8 cellular contexts compared by ENCODE assay signal in the genomic region with DNA sequence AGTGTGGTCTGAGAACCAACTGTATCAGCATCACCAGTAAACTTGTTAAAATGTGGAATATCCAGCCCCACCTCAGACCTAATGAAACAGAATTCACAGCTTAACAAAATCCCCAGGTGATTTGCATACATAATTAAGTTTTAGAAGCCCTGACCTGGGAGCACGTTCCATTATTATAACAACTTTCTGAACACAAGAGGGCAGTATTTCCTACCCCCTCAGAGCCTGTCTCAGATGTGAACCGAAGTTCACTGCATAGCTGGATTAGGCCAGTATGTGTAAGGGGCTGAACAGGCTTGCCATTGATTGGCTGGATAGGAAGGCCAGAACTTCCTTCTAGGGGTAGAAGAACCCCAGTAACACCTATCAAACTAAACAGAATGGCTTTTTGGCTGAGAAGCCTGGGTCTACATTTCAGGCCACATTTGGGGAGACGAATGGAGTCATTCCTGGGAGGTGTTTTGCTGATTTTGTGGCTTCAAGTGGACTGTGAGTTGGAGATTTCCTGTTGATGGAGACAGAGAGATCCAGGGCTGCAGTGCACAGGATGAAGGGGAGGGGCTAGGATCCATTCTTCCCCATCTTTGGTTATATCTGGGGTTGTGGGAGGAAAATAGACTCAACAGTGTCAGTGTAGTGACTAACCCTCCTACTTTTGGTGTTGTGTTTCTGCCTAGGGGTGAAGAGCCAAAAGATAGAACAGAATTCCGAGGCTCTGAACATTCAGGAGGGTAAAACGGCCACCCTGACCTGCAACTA.
DNase-seq lines count a peak whose midpoint lies in the region; ATAC-seq, FAIRE-seq and TF ChIP-seq lines count a peak whose summit lies in the region.

No MANE protein-coding gene starts in this region.

- H3K27ac ChIP-seq in CD4-positive, alpha-beta T cell (ENCODE audit: low read depth, low read length) = no peak overlapping the region
- H3K27ac ChIP-seq in K562 (ENCODE audit: extremely low read depth, low read depth, low read length) = no peak overlapping the region

- WGBS in K562 (ENCODE audit: insufficient coverage, low coverage, missing lambda C conversion rate) = 3% methylated on average over 4 of the region's 5 CpGs

- TF ChIP-seq RAD21 in K562 (CRISPR knock-in tag; conservative IDR thresholded peaks at IDR 0.05 in 1 of 2, IDR thresholded peaks at IDR 0.05 in 1 of 2) = no peak

- no peaks in the 10 kb centered on the region for H3K4me1 ChIP-seq in K562 (replicated peaks in 1 of 2; ENCODE audit: control insufficient read depth in 2 of 2, insufficient read depth in 2 of 2, low read length in 2 of 2)
- no peaks in the 10 kb centered on the region for H3K4me1 ChIP-seq in mucosa of descending colon (ENCODE audit: low read depth)

- no peaks in the 10 kb centered on the region for H3K79me2 ChIP-seq in K562 (ENCODE audit: control insufficient read depth, insufficient read depth, low read length)

- BruUV-seq in K562 (replicated peaks; lab: Mats Ljungman, UMichigan) = no TSS peak

- peak overlapping the region; percentile 77 for H3K27ac Mint-ChIP-seq in CD4-positive, alpha-beta T cell

- H3K9me3 Mint-ChIP-seq in CD4-positive, alpha-beta T cell = no peaks in the 10 kb centered on the region

- H3K27me3 ChIP-seq in CD4-positive, alpha-beta T cell (ENCODE audit: control insufficient read depth, insufficient read depth, low read length) = no peaks in the 10 kb centered on the region
- no peaks in the 10 kb centered on the region for H3K27me3 ChIP-seq in K562 (ENCODE audit: control insufficient read depth in 2 of 2, insufficient read depth in 2 of 2, low read length in 2 of 2)

- POLR2A ChIA-PET in CD4-positive, alpha-beta T cell (lab: Charles Lee) = interaction anchor here (0.8 to 1.6 kb wide), 3 partner anchors 19 to 788 kb away, joined by 3 to 4 read pairs (median 3); no protein-coding TSS in a partner anchor
- POLR2A ChIA-PET in K562 (lab: Yijun Ruan, JAX) = interaction anchor here (0.5 kb wide), 1 partner anchor 47 kb away, joined by 3 read pairs; no protein-coding TSS in a partner anchor

- peak; percentile 91 for ATAC-seq in CD4-positive, alpha-beta T cell (ENCODE audit: poor library complexity)
- ATAC-seq in GM18861 (IDR thresholded peaks at IDR 0.05; ENCODE audit: unreplicated experiment) = peak; percentile 59
- ATAC-seq in K562 = peak; percentile 89
- ATAC-seq in mucosa of descending colon = peak; percentile 58
- no peak for ATAC-seq in HG03139 (IDR thresholded peaks at IDR 0.05; ENCODE audit: unreplicated experiment)
- no peak for ATAC-seq in HG03460 (IDR thresholded peaks at IDR 0.05; ENCODE audit: unreplicated experiment)

- no peak for TF ChIP-seq EP300 in K562 (IDR thresholded peaks at IDR 0.05; ENCODE audit: low read length)

- H3K9me3 ChIP-seq in CD4-positive, alpha-beta T cell (ENCODE audit: control insufficient read depth, low read length) = no peaks in the 10 kb centered on the region
- no peaks in the 10 kb centered on the region for H3K9me3 ChIP-seq in K562 (replicated peaks; ENCODE audit: control insufficient read depth, insufficient read depth, low read depth, low read length)
- no peaks in the 10 kb centered on the region for H3K9me3 ChIP-seq in mucosa of descending colon

- H4K20me1 ChIP-seq in K562 (replicated peaks; ENCODE audit: control insufficient read depth, insufficient read depth, low read length) = no peaks in the 10 kb centered on the region

- TF ChIP-seq CTCF in CD4-positive, alpha-beta T cell (IDR thresholded peaks at IDR 0.05) = peak; percentile 74
- peak; percentile 26 to 57 (median 53); a peak in 5 of 6 replicates for TF ChIP-seq CTCF in K562 (IDR thresholded peaks at IDR 0.05 in 2 of 3, conservative IDR thresholded peaks at IDR 0.05 in 1 of 3; ENCODE audit: insufficient read depth in 2 of 3, low read depth in 1 of 3, low read length in 3 of 3)
- no peak for TF ChIP-seq CTCF in mucosa of descending colon (IDR thresholded peaks at IDR 0.05)

- H3K36me3 Mint-ChIP-seq in CD4-positive, alpha-beta T cell (ENCODE audit: low read depth) = no peaks in the 10 kb centered on the region

- no peaks in the 10 kb centered on the region for H3K9me1 ChIP-seq in K562 (ENCODE audit: control insufficient read depth, insufficient read depth, low read length)

- no peak overlapping the region for H3K4me2 ChIP-seq in K562 (ENCODE audit: insufficient read depth, low read length)

- no peaks in the 10 kb centered on the region for H3K36me3 ChIP-seq in K562 (ENCODE audit: control insufficient read depth, insufficient read depth, low read length)
- no peaks in the 10 kb centered on the region for H3K36me3 ChIP-seq in mucosa of descending colon (ENCODE audit: low read depth)

- intact Hi-C loops in CD4-positive, alpha-beta T cell (cut with DNase I, micrococcal nuclease) = loop anchor here in 1 of 2 experiments (2.0 kb wide), 1 partner anchor 19 kb away; no protein-coding TSS in a partner anchor
- intact Hi-C loops in K562 (cut with micrococcal nuclease) (no loop called here), mucosa of descending colon (cut with DNase I, micrococcal nuclease) (no loop called here)

- H3K4me3 Mint-ChIP-seq in CD4-positive, alpha-beta T cell = peak overlapping the region; percentile 69

- TF ChIP-seq POLR2A in K562 (conservative IDR thresholded peaks at IDR 0.05) = no peak

- CTCF ChIA-PET in CD4-positive, alpha-beta T cell (lab: Charles Lee) = interaction anchor here (0.6 to 1.9 kb wide), 8 partner anchors 9 to 40 kb away, joined by 3 to 7 read pairs (median 3); no protein-coding TSS in a partner anchor
- CTCF ChIA-PET in K562 (lab: Yijun Ruan, JAX; ENCODE audit: low intra/inter-chr PET ratio) = interaction anchor here (0.7 kb wide), 1 partner anchor 173 kb away, joined by 3 read pairs; no protein-coding TSS in a partner anchor

- DNase-seq in CD4-positive, alpha-beta T cell = peak in 1 of 10 experiments; percentile 9
- peak; percentile 17 for DNase-seq in NCI-H526 treated with DMSO at 0.1 percent for 48 hours (lab: John Stamatoyannopoulos, UW)
- peak; percentile 15 to 30 (median 22) for DNase-seq in K562 (ENCODE audit: extremely low read depth in 1 of 4, low spot score in 3 of 4)
- peak in 1 of 3 donors; percentile 8 for DNase-seq in mucosa of descending colon
- DNase-seq in activated effector memory CD4-positive, alpha-beta T cell treated with Interleukin-2 at 50 U/mL for 16 hours = no peak

- H3K27me3 Mint-ChIP-seq in CD4-positive, alpha-beta T cell = peaks cover 12% of the 10 kb centered on the region

- peaks cover 6% of the 10 kb centered on the region for H3K4me1 Mint-ChIP-seq in CD4-positive, alpha-beta T cell (ENCODE audit: low read depth)

- no peak overlapping the region for H3K4me3 ChIP-seq in K562
- no peak overlapping the region for H3K4me3 ChIP-seq in mucosa of descending colon

- no peak overlapping the region for H3K9ac ChIP-seq in K562 (ENCODE audit: insufficient read depth in 1 of 2, low read depth in 2 of 2, low read length in 2 of 2)

- FAIRE-seq in K562 (lab: Jason Lieb, UNC) = peak; percentile 6

- no peak overlapping the region for H2AFZ ChIP-seq in K562 (ENCODE audit: low read depth, low read length)

- in situ Hi-C loops in K562 (cut with MboI) = no loop called here

TF ChIP-seq in K562, 482 proteins besides CTCF, POLR2A, EP300 and RAD21:
- no peak for TF ChIP-seq NCOA2 (IDR thresholded peaks at IDR 0.05; ENCODE audit: partially characterized antibody in 2 of 2)
- TF ChIP-seq BHLHE40 (IDR thresholded peaks at IDR 0.05; ENCODE audit: low read length) = 0 out of 2 replicates have a peak, but pooled peaks have one; percentile 23
- TF ChIP-seq SMC3 (conservative IDR thresholded peaks at IDR 0.05; ENCODE audit: insufficient read depth, low read depth, low read length) = 0 out of 2 replicates have a peak, but pooled peaks have one; percentile 8

Comparison
In these comparisons a context has a peak if more than half of its experiments do, and no peak if none do; other contexts are left out.
1. ATAC-seq: peak in CD4-positive, alpha-beta T cell (single experiment), GM18861 (single experiment), K562 (single experiment) and mucosa of descending colon (single experiment); none in HG03139 (single experiment) and HG03460 (single experiment).